ENCODE assay signal across 11 cellular contexts in genomic region chr1:50422675-50422945, GRCh38. TPM values are rescaled to one million over a fixed set of nuclear protein-coding genes. Genes with fewer than 3 reads are reported as not detected.
DNase-seq lines count a peak whose midpoint lies in the region; ATAC-seq, FAIRE-seq and TF ChIP-seq lines count a peak whose summit lies in the region.
"Had no signal": no experiment of that assay in that cellular context is flagged by ENCODE, and none has a peak within 500 bp of the region (broad histone marks: within the 10 kb centered on the region; RNA-seq: fewer than 3 reads in every experiment).

No MANE protein-coding gene starts in this region.

- H3K4me1 ChIP-seq in A549: peaks cover 11% of the 10 kb centered on the region; the same call in 1 of the 3 replicates
- peaks cover 0 to 42% of the 10 kb centered on the region in 2 experiments; a peak in 2 of 5 replicates for H3K4me1 ChIP-seq in K562 (replicated peaks in 1 of 2; ENCODE audit: control insufficient read depth in 2 of 2, insufficient read depth in 2 of 2, low read length in 2 of 2)
- H3K4me1 ChIP-seq in mesodermal cell (ENCODE audit: control insufficient read depth, insufficient read depth, low read length, poor library complexity, severe bottlenecking): peaks cover 6% of the 10 kb centered on the region
- peaks cover 3% of the 10 kb centered on the region; the same call in 1 of the 2 replicates for H3K4me1 ChIP-seq in BE2C

- POLR2A ChIA-PET in A549 (lab: Yijun Ruan, JAX): no interaction called here
- POLR2A ChIA-PET in K562 (lab: Yijun Ruan, JAX): interaction anchor here (0.7 to 1.1 kb wide), 2 partner anchors 9 kb away, joined by 3 read pairs; no protein-coding TSS in a partner anchor

- no peaks in the 10 kb centered on the region for H3K79me2 ChIP-seq in K562 (ENCODE audit: control insufficient read depth, insufficient read depth, low read length)

- peaks cover 100% of the 10 kb centered on the region for H3K27me3 ChIP-seq in H7 (ENCODE audit: control insufficient read depth, insufficient read depth, low read length)
- H3K27me3 ChIP-seq in K562 (ENCODE audit: control insufficient read depth in 2 of 2, insufficient read depth in 2 of 2, low read length in 2 of 2): peaks cover 73 to 94% of the 10 kb centered on the region in 2 experiments
- H3K27me3 ChIP-seq in BE2C: peaks cover 98% of the 10 kb centered on the region

- in situ Hi-C loops in K562 (cut with MboI): no loop called here

- H3K9me1 ChIP-seq in K562 (ENCODE audit: control insufficient read depth, insufficient read depth, low read length): no peaks in the 10 kb centered on the region

- DNase-seq in A549 (ENCODE audit: low read depth in 1 of 2, low spot score in 1 of 2) (no peak), H7 (no peak), K562 (ENCODE audit: extremely low read depth in 1 of 4, low spot score in 3 of 4) (no peak), BE2C (no peak), NCI-H1048 (lab: John Stamatoyannopoulos, UW) (no peak)
- DNase-seq: activated CD4-positive, alpha-beta T cell treated with anti-CD3 and anti-CD28 coated beads, Interleukin-2, amount 50 U/mL, for 4 hours had no signal

- no peak for TF ChIP-seq CTCF in A549 (IDR thresholded peaks at IDR 0.05)
- no peak for TF ChIP-seq CTCF in K562 (IDR thresholded peaks at IDR 0.05 in 2 of 3, conservative IDR thresholded peaks at IDR 0.05 in 1 of 3; ENCODE audit: insufficient read depth in 2 of 3, low read depth in 1 of 3, low read length in 3 of 3)
- no peak for TF ChIP-seq CTCF in BE2C (IDR thresholded peaks at IDR 0.05; ENCODE audit: low read depth, low read length)

- H3K9me3 ChIP-seq in A549 (no peaks in the 10 kb centered on the region), K562 (replicated peaks; ENCODE audit: control insufficient read depth, insufficient read depth, low read depth, low read length) (no peaks in the 10 kb centered on the region), mesodermal cell (ENCODE audit: control insufficient read depth, low read length) (no peaks in the 10 kb centered on the region), BE2C (no peaks in the 10 kb centered on the region)

- H3K27ac ChIP-seq in A549 (no peak overlapping the region; a peak in 1 of 6 replicates), K562 (ENCODE audit: extremely low read depth, low read depth, low read length) (no peak overlapping the region), mesodermal cell (ENCODE audit: low read depth, low read length, severe bottlenecking) (no peak overlapping the region)
- H3K27ac ChIP-seq: epithelial cell of prostate had no signal

- FAIRE-seq in A549 (lab: Jason Lieb, UNC): no peak
- no peak for FAIRE-seq in K562 (lab: Jason Lieb, UNC)

- H3K4me3 ChIP-seq in A549 (no peak overlapping the region), H7 (ENCODE audit: insufficient read depth, low read depth, low read length) (peak overlapping the region; percentile 40; the same call in 1 of the 2 replicates), K562 (no peak overlapping the region), mesodermal cell (ENCODE audit: extremely low read depth, insufficient read depth, low read length, poor library complexity, severe bottlenecking) (peak overlapping the region; percentile 31), BE2C (ENCODE audit: low read depth, low read length) (no peak overlapping the region; the same call in 1 of the 2 replicates)

- 81% methylated on average over 21 of the region's 21 CpGs for WGBS in A549 (ENCODE audit: missing lambda C conversion rate)
- WGBS in K562 (ENCODE audit: insufficient coverage, low coverage, missing lambda C conversion rate): 29% methylated on average over 21 of the region's 21 CpGs
- WGBS in mesodermal cell (ENCODE audit: insufficient coverage in 2 of 2), 2 experiments: 2 to 4% methylated on average over 19 to 21 of the region's 21 CpGs

- no peak for TF ChIP-seq EP300 in A549 (IDR thresholded peaks at IDR 0.05)
- no peak for TF ChIP-seq EP300 in K562 (IDR thresholded peaks at IDR 0.05; ENCODE audit: low read length)

- peak overlapping the region; percentile 93; the same call in 2 of the 3 replicates for H3K4me2 ChIP-seq in A549
- H3K4me2 ChIP-seq in K562 (ENCODE audit: insufficient read depth, low read length): no peak overlapping the region

- intact Hi-C loops in K562 (cut with micrococcal nuclease): no loop called here

- BruUV-seq in K562 (replicated peaks; lab: Mats Ljungman, UMichigan): no TSS peak

- no peaks in the 10 kb centered on the region for H3K36me3 ChIP-seq in H7 (replicated peaks; ENCODE audit: control insufficient read depth, insufficient read depth, low read length)
- no peaks in the 10 kb centered on the region for H3K36me3 ChIP-seq in K562 (ENCODE audit: control insufficient read depth, insufficient read depth, low read length)
- no peaks in the 10 kb centered on the region for H3K36me3 ChIP-seq in mesodermal cell (ENCODE audit: control insufficient read depth, insufficient read depth, low read length)
- H3K36me3 ChIP-seq in BE2C: no peaks in the 10 kb centered on the region

- TF ChIP-seq POLR2A in A549 (IDR thresholded peaks at IDR 0.05; ENCODE audit: low read length) (no peak), K562 (conservative IDR thresholded peaks at IDR 0.05) (no peak)

- H4K20me1 ChIP-seq in K562 (replicated peaks; ENCODE audit: control insufficient read depth, insufficient read depth, low read length): no peaks in the 10 kb centered on the region; the same call in 1 of the 2 replicates

- H2AFZ ChIP-seq in K562 (ENCODE audit: low read depth, low read length): no peak overlapping the region

- H3K9ac ChIP-seq in K562 (ENCODE audit: insufficient read depth in 1 of 2, low read depth in 2 of 2, low read length in 2 of 2): no peak overlapping the region

- CTCF ChIA-PET in A549 (lab: Yijun Ruan, JAX) (interaction anchor here (0.6 kb wide), 1 partner anchor 630 kb away, joined by 3 read pairs; no protein-coding TSS in a partner anchor), K562 (lab: Yijun Ruan, JAX; ENCODE audit: low intra/inter-chr PET ratio) (no interaction called here)

- ATAC-seq in A549 (no peak), K562 (no peak), HG03565 (IDR thresholded peaks at IDR 0.05; ENCODE audit: unreplicated experiment) (no peak), HG03039 (IDR thresholded peaks at IDR 0.05; ENCODE audit: unreplicated experiment) (no peak)

- TF ChIP-seq RAD21 in A549 (conservative IDR thresholded peaks at IDR 0.05 in 1 of 2, IDR thresholded peaks at IDR 0.05 in 1 of 2): no peak
- TF ChIP-seq RAD21 in K562 (CRISPR knock-in tag; conservative IDR thresholded peaks at IDR 0.05 in 1 of 2, IDR thresholded peaks at IDR 0.05 in 1 of 2): no peak

TF ChIP-seq in A549, 52 proteins besides CTCF, POLR2A, EP300 and RAD21 (continues in another document):
- TF ChIP-seq KDM1A (IDR thresholded peaks at IDR 0.05; ENCODE audit: low read depth): no peak
- no peak for TF ChIP-seq HOXA7 (CRISPR knock-in tag; IDR thresholded peaks at IDR 0.05)
- no peak for TF ChIP-seq MYC (IDR thresholded peaks at IDR 0.05; ENCODE audit: borderline replicate concordance, low read length)

TF ChIP-seq in K562, 482 proteins besides CTCF, POLR2A, EP300 and RAD21 (continues in another document):
- TF ChIP-seq FOXK1 (CRISPR knock-in tag; IDR thresholded peaks at IDR 0.05; ENCODE audit: borderline replicate concordance) (no peak), PML (IDR thresholded peaks at IDR 0.05; ENCODE audit: low read length) (no peak), HBP1 (CRISPR knock-in tag; IDR thresholded peaks at IDR 0.05) (no peak)

RNA-seq across cellular contexts. Expression of gene DMRTA2, which starts 0.6 kb away (rescaled TPM):
- polyA plus RNA-seq in A549 (2011; rRNA removed): 0.03 TPM in 2 replicates
- 0.08 and 0.13 TPM in 2 replicates for polyA plus RNA-seq in A549 (2012; cell fraction: cytosol; rRNA removed)
- polyA plus RNA-seq in A549 (2012; cell fraction: nucleus; rRNA removed): 0.17 and 0.28 TPM in 2 replicates
- 0.07 to 0.13 TPM (median 0.12 TPM) in 3 replicates for polyA plus RNA-seq in A549 (2017; fragmentation: RNase III; extraction: RNeasy Plus Mini Kit Qiagen cat#74134 plus additional on column Dnase treatment)
- polyA minus RNA-seq in A549 (2011; rRNA and poly(A)+ RNA removed): not detected in 2 replicates
- 0.10 TPM in 1 of 2 replicates, not detected in the other for total RNA-seq in H7 (2014; rRNA removed; shearing (Covaris generic))
- total RNA-seq in K562 (2011; cell fraction: chromatin; rRNA removed; ENCODE audit: low replicate concordance): not detected in 2 replicates
- total RNA-seq in K562 (2011; cell fraction: nucleolus; rRNA removed): not detected in 2 replicates
- total RNA-seq in K562 (2011; cell fraction: nucleoplasm; rRNA removed): not detected in 2 replicates
- not detected in 2 replicates for total RNA-seq in K562 (2014; rRNA removed)
- not detected in 2 replicates for total RNA-seq in K562 (2014; rRNA removed; fragmentation: Illumina TruSeq; extraction: Trizol)
- total RNA-seq in K562 (2015; rRNA removed; fragmentation: Illumina TruSeq; extraction: Trizol): not detected in 2 replicates
- not detected in 2 replicates for total RNA-seq in K562 (2021)
- not detected in 2 replicates for polyA plus RNA-seq in K562 (2011; rRNA removed)
- not detected in 2 replicates for polyA plus RNA-seq in K562 (2011; cell fraction: cytosol; rRNA removed)
- polyA plus RNA-seq in K562 (2011; cell fraction: nucleus; rRNA removed): not detected in 2 replicates
- not detected in 2 replicates for polyA plus RNA-seq in K562 (2012)
- not detected in 2 replicates for polyA plus RNA-seq in K562 (2014; fragmentation: Illumina TruSeq; extraction: Trizol)
- not detected for polyA plus RNA-seq in K562 (2014; fragmentation: Nextera tagmentation; extraction: Ambion mirVana)
- not detected in 2 replicates for polyA plus RNA-seq in K562 (2014; rRNA removed)
- not detected in 2 replicates for polyA minus RNA-seq in K562 (2011; rRNA and poly(A)+ RNA removed)
- polyA minus RNA-seq in K562 (2011; cell fraction: cytosol; rRNA and poly(A)+ RNA removed): not detected in 2 replicates
- not detected in 2 replicates for polyA minus RNA-seq in K562 (2011; cell fraction: nucleus; rRNA and poly(A)+ RNA removed)
- polyA plus RNA-seq in mesodermal cell (2013, experiment 1 of 2): 0.37 TPM
- 0.35 TPM for polyA plus RNA-seq in mesodermal cell (2013, experiment 2 of 2)
- polyA plus RNA-seq in BE2C (2012; ENCODE audit: insufficient read depth, insufficient read length, low read depth): not detected
- total RNA-seq: aorta had no signal

Comparison
In these comparisons a context has a peak if more than half of its experiments do, and no peak if none do; other contexts are left out.
1. H3K4me3 ChIP-seq: peak in H7 (single experiment) and mesodermal cell (single experiment); none in A549 (single experiment), K562 (single experiment) and BE2C (single experiment).